ENCODE assay signal across 8 cellular contexts in genomic region chr11:104609297-104609696, GRCh38.
A peak's percentile ranks its signal among the peaks of the same experiment; 100 is the strongest.
DNase-seq lines count a peak whose midpoint lies in the region; ATAC-seq, FAIRE-seq and TF ChIP-seq lines count a peak whose summit lies in the region.

No MANE protein-coding gene starts in this region.

- in situ Hi-C loops in GM13976 (cut with MboI; ENCODE audit: low sequenced_read_pairs, unreplicated experiment), result no loop called here

- 80% methylated on average over 1 of the region's 1 CpG for WGBS in A549 (ENCODE audit: missing lambda C conversion rate)
- 100% methylated on average over 1 of the region's 1 CpG; no CpG with 5 or more reads in 1 of the 2 experiments for WGBS in endodermal cell (ENCODE audit: insufficient coverage in 1 of 2, insufficient read length in 1 of 2), 2 experiments

- H3K27me3 ChIP-seq in endodermal cell (ENCODE audit: control insufficient read depth, insufficient read depth, low read length, poor library complexity, severe bottlenecking), result no peaks in the 10 kb centered on the region

- no peak overlapping the region for H3K4me3 Mint-ChIP-seq in activated CD4-positive, alpha-beta T cell treated with anti-CD3 and anti-CD28 coated beads, Interleukin-2, amount 10 ng/mL, durations not matched to agents 7 days and 5 days
- H3K4me3 Mint-ChIP-seq in endodermal cell, result no peak overlapping the region

- H3K4me3 ChIP-seq in A549 (no peak overlapping the region), endodermal cell (ENCODE audit: low read length) (no peak overlapping the region)

- POLR2A ChIA-PET in A549 (lab: Yijun Ruan, JAX), result no interaction called here
- POLR2A ChIA-PET in activated CD4-positive, alpha-beta T cell treated with anti-CD3 and anti-CD28 coated beads, Interleukin-2, amount 10 ng/mL, durations not matched to agents 7 days and 5 days (lab: Charles Lee), result no interaction called here

- TF ChIP-seq CTCF in A549 (IDR thresholded peaks at IDR 0.05) (peak; percentile 33; the same call in 2 of the 3 replicates), GM13976 (IDR thresholded peaks at IDR 0.05; ENCODE audit: borderline replicate concordance, control extremely low read depth, extremely low read depth, insufficient read depth, missing control alignments) (peak; percentile 60), endodermal cell (conservative IDR thresholded peaks at IDR 0.05) (peak; percentile 82)

- H3K9ac ChIP-seq in endodermal cell (ENCODE audit: extremely low read depth, low read length, poor library complexity, severe bottlenecking), result no peak overlapping the region

- peak; percentile 37 to 42; a peak in 4 of 5 replicates for TF ChIP-seq RAD21 in A549 (conservative IDR thresholded peaks at IDR 0.05 in 1 of 2, IDR thresholded peaks at IDR 0.05 in 1 of 2)

- H3K36me3 ChIP-seq in endodermal cell (ENCODE audit: control insufficient read depth, insufficient read depth, low read length), result no peaks in the 10 kb centered on the region

- H3K27ac ChIP-seq in A549, result no peak overlapping the region
- no peak overlapping the region for H3K27ac ChIP-seq in endodermal cell (ENCODE audit: low read depth, low read length)
- H3K27ac ChIP-seq in substantia nigra (ENCODE audit: low read depth, low read length, poor library complexity, severe bottlenecking), result no peak overlapping the region

- no peak overlapping the region for H3K4me2 ChIP-seq in A549

- H3K4me1 ChIP-seq in A549 (no peaks in the 10 kb centered on the region), endodermal cell (ENCODE audit: control insufficient read depth, insufficient read depth, low read length) (peaks cover 5% of the 10 kb centered on the region)

- CTCF ChIA-PET in A549 (lab: Yijun Ruan, JAX), result no interaction called here
- CTCF ChIA-PET in activated CD4-positive, alpha-beta T cell treated with anti-CD3 and anti-CD28 coated beads, Interleukin-2, amount 10 ng/mL, durations not matched to agents 7 days and 5 days (lab: Charles Lee), result no interaction called here

- H3K36me3 Mint-ChIP-seq in activated CD4-positive, alpha-beta T cell treated with anti-CD3 and anti-CD28 coated beads, Interleukin-2, amount 10 ng/mL, durations not matched to agents 7 days and 5 days (ENCODE audit: low read depth), result no peaks in the 10 kb centered on the region
- H3K36me3 Mint-ChIP-seq in endodermal cell (ENCODE audit: low read depth), result no peaks in the 10 kb centered on the region

- H3K9me3 ChIP-seq in A549 (no peaks in the 10 kb centered on the region), endodermal cell (ENCODE audit: control insufficient read depth, low read length) (no peaks in the 10 kb centered on the region)

- no peaks in the 10 kb centered on the region for H3K27me3 Mint-ChIP-seq in activated CD4-positive, alpha-beta T cell treated with anti-CD3 and anti-CD28 coated beads, Interleukin-2, amount 10 ng/mL, durations not matched to agents 7 days and 5 days
- H3K27me3 Mint-ChIP-seq in endodermal cell (ENCODE audit: insufficient read depth), result no peaks in the 10 kb centered on the region

- FAIRE-seq in A549 (lab: Jason Lieb, UNC), result no peak

- DNase-seq in A549 (ENCODE audit: low read depth in 1 of 2, low spot score in 1 of 2) (peak; percentile 5 to 16), GM13976 (ENCODE audit: low spot score) (peak; percentile 29), NCI-H1417 treated with DMSO at 0.1 percent for 48 hours (lab: John Stamatoyannopoulos, UW) (peak; percentile 16), endodermal cell (peak; percentile 68), middle frontal gyrus (ENCODE audit: extremely low spot score, low spot score) (peak; percentile 32), substantia nigra (lab: John Stamatoyannopoulos, UW) (peak in 27 of 49 donors; percentile 0 to 72 (median 14))
- peak; percentile 54 for DNase-seq in activated CD4-positive, alpha-beta T cell treated with anti-CD3 and anti-CD28 coated beads, Interleukin-2, amount 10 ng/mL, durations not matched to agents 7 days and 5 days

- peaks cover 5% of the 10 kb centered on the region for H3K9me3 Mint-ChIP-seq in activated CD4-positive, alpha-beta T cell treated with anti-CD3 and anti-CD28 coated beads, Interleukin-2, amount 10 ng/mL, durations not matched to agents 7 days and 5 days
- H3K9me3 Mint-ChIP-seq in endodermal cell, result peaks cover 5% of the 10 kb centered on the region

- H3K4me1 Mint-ChIP-seq in activated CD4-positive, alpha-beta T cell treated with anti-CD3 and anti-CD28 coated beads, Interleukin-2, amount 10 ng/mL, durations not matched to agents 7 days and 5 days, result peaks cover 18% of the 10 kb centered on the region
- H3K4me1 Mint-ChIP-seq in endodermal cell, result peaks cover 4% of the 10 kb centered on the region

- ATAC-seq in A549, result peak in 1 of 2 experiments; percentile 66; a peak in 3 of 6 replicates
- peak; percentile 90 for ATAC-seq in HG02763 (IDR thresholded peaks at IDR 0.05; ENCODE audit: unreplicated experiment)

- peak overlapping the region; percentile 65 for H3K27ac Mint-ChIP-seq in activated CD4-positive, alpha-beta T cell treated with anti-CD3 and anti-CD28 coated beads, Interleukin-2, amount 10 ng/mL, durations not matched to agents 7 days and 5 days
- no peak overlapping the region for H3K27ac Mint-ChIP-seq in endodermal cell

- no peak for TF ChIP-seq EP300 in A549 (IDR thresholded peaks at IDR 0.05)

- no peak for TF ChIP-seq POLR2A in A549 (IDR thresholded peaks at IDR 0.05; ENCODE audit: low read length)

TF ChIP-seq in A549, 52 proteins besides CTCF, POLR2A, EP300 and RAD21:
- peak; percentile 28; the same call in 1 of the 3 replicates for TF ChIP-seq SMC3 (IDR thresholded peaks at IDR 0.05)
- TF ChIP-seq, protein P1, sequence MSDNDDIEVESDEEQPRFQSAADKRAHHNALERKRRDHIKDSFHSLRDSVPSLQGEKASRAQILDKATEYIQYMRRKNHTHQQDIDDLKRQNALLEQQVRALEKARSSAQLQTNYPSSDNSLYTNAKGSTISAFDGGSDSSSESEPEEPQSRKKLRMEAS (IDR thresholded peaks at IDR 0.05), result no peak

Comparison
In these comparisons a context has a peak if more than half of its experiments do, and no peak if none do; other contexts are left out.
1. DNase-seq: peak in every context shown above with its lines; median percentile 68 in endodermal cell; 54 in activated CD4-positive, alpha-beta T cell treated with anti-CD3 and anti-CD28 coated beads, Interleukin-2, amount 10 ng/mL, durations not matched to agents 7 days and 5 days; 32 in middle frontal gyrus; 29 in GM13976; 16 in NCI-H1417 treated with DMSO at 0.1 percent for 48 hours; 14 in substantia nigra; 10 in A549.